ENCODE assay signal across 1 cellular context in the genomic region with DNA sequence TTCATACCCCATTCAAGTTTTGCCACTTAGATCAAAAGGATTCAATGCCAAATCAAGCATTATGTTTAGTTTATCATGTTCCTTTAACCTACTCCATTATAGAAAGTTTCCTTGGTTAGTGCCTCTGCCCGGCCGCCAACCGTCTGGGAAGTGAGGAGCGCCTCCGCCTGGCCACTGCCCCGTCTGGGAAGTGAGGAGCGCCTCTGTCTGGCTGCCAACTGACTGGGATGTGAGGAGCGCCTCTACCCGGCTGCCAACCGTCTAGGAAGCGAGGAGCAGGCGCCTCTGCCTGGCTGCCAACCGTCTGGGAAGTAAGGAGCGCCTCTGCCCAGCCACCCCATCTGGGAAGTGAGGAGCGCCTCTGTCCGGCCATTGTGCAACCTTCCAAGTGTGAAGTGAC.
TF ChIP-seq lines count a peak whose summit lies in the region.

No MANE protein-coding gene starts in this region.

TF ChIP-seq in K562, 482 proteins besides CTCF, POLR2A, EP300 and RAD21 (continued from another document):
- TF ChIP-seq, protein P1, sequence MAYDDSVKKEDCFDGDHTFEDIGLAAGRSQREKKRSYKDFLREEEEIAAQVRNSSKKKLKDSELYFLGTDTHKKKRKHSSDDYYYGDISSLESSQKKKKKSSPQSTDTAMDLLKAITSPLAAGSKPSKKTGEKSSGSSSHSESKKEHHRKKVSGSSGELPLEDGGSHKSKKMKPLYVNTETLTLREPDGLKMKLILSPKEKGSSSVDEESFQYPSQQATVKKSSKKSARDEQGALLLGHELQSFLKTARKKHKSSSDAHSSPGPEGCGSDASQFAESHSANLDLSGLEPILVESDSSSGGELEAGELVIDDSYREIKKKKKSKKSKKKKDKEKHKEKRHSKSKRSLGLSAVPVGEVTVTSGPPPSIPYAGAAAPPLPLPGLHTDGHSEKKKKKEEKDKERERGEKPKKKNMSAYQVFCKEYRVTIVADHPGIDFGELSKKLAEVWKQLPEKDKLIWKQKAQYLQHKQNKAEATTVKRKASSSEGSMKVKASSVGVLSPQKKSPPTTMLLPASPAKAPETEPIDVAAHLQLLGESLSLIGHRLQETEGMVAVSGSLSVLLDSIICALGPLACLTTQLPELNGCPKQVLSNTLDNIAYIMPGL (CRISPR knock-in tag; IDR thresholded peaks at IDR 0.05), result no peak
- TF ChIP-seq RERE (CRISPR knock-in tag; IDR thresholded peaks at IDR 0.05; ENCODE audit: borderline replicate concordance) (no peak), KAT8 (IDR thresholded peaks at IDR 0.05; ENCODE audit: low read depth) (no peak)
- TF ChIP-seq, protein P2, sequence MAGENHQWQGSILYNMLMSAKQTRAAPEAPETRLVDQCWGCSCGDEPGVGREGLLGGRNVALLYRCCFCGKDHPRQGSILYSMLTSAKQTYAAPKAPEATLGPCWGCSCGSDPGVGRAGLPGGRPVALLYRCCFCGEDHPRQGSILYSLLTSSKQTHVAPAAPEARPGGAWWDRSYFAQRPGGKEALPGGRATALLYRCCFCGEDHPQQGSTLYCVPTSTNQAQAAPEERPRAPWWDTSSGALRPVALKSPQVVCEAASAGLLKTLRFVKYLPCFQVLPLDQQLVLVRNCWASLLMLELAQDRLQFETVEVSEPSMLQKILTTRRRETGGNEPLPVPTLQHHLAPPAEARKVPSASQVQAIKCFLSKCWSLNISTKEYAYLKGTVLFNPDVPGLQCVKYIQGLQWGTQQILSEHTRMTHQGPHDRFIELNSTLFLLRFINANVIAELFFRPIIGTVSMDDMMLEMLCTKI (IDR thresholded peaks at IDR 0.05; ENCODE audit: partially characterized antibody), result no peak
